ENCODE assay signal across 1 cellular context in genomic region chr11:118277312-118277711, GRCh38.
TF ChIP-seq lines count a peak whose summit lies in the region.

No MANE protein-coding gene starts in this region.

TF ChIP-seq in endothelial cell of umbilical vein, 7 proteins besides CTCF, POLR2A, EP300 and RAD21 (continued from another document):
- TF ChIP-seq FOS (IDR thresholded peaks at IDR 0.05; ENCODE audit: borderline replicate concordance, insufficient read depth, low read length) (peak; percentile 94), MAX (IDR thresholded peaks at IDR 0.05; ENCODE audit: insufficient read depth, insufficient read length) (no peak), POLR2AphosphoS5 (IDR thresholded peaks at IDR 0.05; ENCODE audit: insufficient read depth, low read depth, low read length) (peak; percentile 81)
